Comparison of ENCODE assay signal across 8 cellular contexts in genomic region chr19:49678970-49679831, GRCh38. TPM values are rescaled to one million over a fixed set of nuclear protein-coding genes. Genes with fewer than 3 reads are reported as not detected.
DNase-seq lines count a peak whose midpoint lies in the region; ATAC-seq, FAIRE-seq and TF ChIP-seq lines count a peak whose summit lies in the region.

No MANE protein-coding gene starts in this region.

- peaks cover 11% of the 10 kb centered on the region for H3K4me1 Mint-ChIP-seq in activated T-helper 17 cell treated with anti-CD3 and anti-CD28 coated beads, Interleukin-2, amount 50 U/mL, for 72 hours

- no peak for ATAC-seq in activated T-helper 17 cell treated with anti-CD3 and anti-CD28 coated beads, Interleukin-2, amount 50 U/mL, for 72 hours (replicated peaks)

- TF ChIP-seq CTCF in AG04450 (IDR thresholded peaks at IDR 0.05; ENCODE audit: low read depth, low read length) (no peak), HEK293 (tag by site-specific recombination; IDR thresholded peaks at IDR 0.05) (no peak; the same call in 1 of the 2 replicates), brain microvascular endothelial cell (IDR thresholded peaks at IDR 0.05; ENCODE audit: low read depth, low read length, missing control alignments) (no peak)

- peaks cover 17% of the 10 kb centered on the region for H3K4me1 ChIP-seq in HEK293 (ENCODE audit: control insufficient read depth, insufficient read depth, low read length)
- H3K4me1 ChIP-seq in mesodermal cell (ENCODE audit: control insufficient read depth, insufficient read depth, low read length, poor library complexity, severe bottlenecking), result peaks cover 15% of the 10 kb centered on the region
- H3K4me1 ChIP-seq in small intestine (ENCODE audit: control insufficient read depth in 2 of 2, insufficient read depth in 1 of 2, low read depth in 1 of 2, low read length in 1 of 2), result peaks cover 2 to 7% of the 10 kb centered on the region in 2 donors

- FAIRE-seq in small intestine (lab: Jason Lieb, UNC), result no peak

- H3K27me3 ChIP-seq in AG04450 (ENCODE audit: control insufficient read depth, insufficient read depth, low read length) (no peaks in the 10 kb centered on the region), brain microvascular endothelial cell (replicated peaks) (no peaks in the 10 kb centered on the region), small intestine (ENCODE audit: control insufficient read depth in 2 of 2, insufficient read depth in 2 of 2, low read length in 2 of 2) (no peaks in the 10 kb centered on the region)

- CTCF ChIA-PET in AG04450 (lab: Charles Lee) (interaction anchor here (0.5 to 1.8 kb wide), 8 partner anchors 11 to 206 kb away, joined by 3 to 6 read pairs (median 3); partner anchors contain the start of gene RRAS), HEK293 (lab: Yijun Ruan, JAX) (interaction anchor here (0.6 to 2.1 kb wide), 14 partner anchors 9 to 436 kb away, joined by 3 to 17 read pairs (median 3); no protein-coding TSS in a partner anchor)

- peaks cover 4% of the 10 kb centered on the region; the same call in 1 of the 2 replicates for H3K9me3 ChIP-seq in AG04450 (ENCODE audit: control insufficient read depth, insufficient read depth, low read length)
- H3K9me3 ChIP-seq in HEK293 (ENCODE audit: control insufficient read depth, insufficient read depth, low read depth, low read length), result no peaks in the 10 kb centered on the region
- no peaks in the 10 kb centered on the region for H3K9me3 ChIP-seq in mesodermal cell (ENCODE audit: control insufficient read depth, low read length)
- no peaks in the 10 kb centered on the region for H3K9me3 ChIP-seq in small intestine (ENCODE audit: control insufficient read depth, low read depth)

- H3K36me3 ChIP-seq in HEK293 (ENCODE audit: control insufficient read depth in 2 of 2, insufficient read depth in 1 of 2, low read length in 2 of 2) (peaks cover 32 to 34% of the 10 kb centered on the region in 2 experiments), mesodermal cell (ENCODE audit: control insufficient read depth, insufficient read depth, low read length) (peaks cover 34% of the 10 kb centered on the region), brain microvascular endothelial cell (replicated peaks) (peaks cover 27% of the 10 kb centered on the region), small intestine (ENCODE audit: control insufficient read depth in 2 of 2, insufficient read depth in 2 of 2, low read length in 2 of 2) (peaks cover 3 to 8% of the 10 kb centered on the region in 2 donors)

- no peaks in the 10 kb centered on the region for H3K9me3 Mint-ChIP-seq in activated T-helper 17 cell treated with anti-CD3 and anti-CD28 coated beads, Interleukin-2, amount 50 U/mL, for 72 hours

- DNase-seq in AG04450 (ENCODE audit: low read depth, low spot score) (no peak), NCI-H526 treated with DMSO at 0.1 percent for 48 hours (lab: John Stamatoyannopoulos, UW) (no peak), brain microvascular endothelial cell (no peak), small intestine (no peak)
- DNase-seq in activated effector memory CD4-positive, alpha-beta T cell treated with anti-CD3 and anti-CD28 coated beads, Interleukin-2, amount 50 U/mL, for 16 hours, result no peak

- H3K4me3 ChIP-seq in AG04450 (ENCODE audit: low read depth, low read length) (peak overlapping the region; percentile 7; the same call in 1 of the 2 replicates), HEK293 (ENCODE audit: low read depth, low read length) (no peak overlapping the region), mesodermal cell (ENCODE audit: extremely low read depth, insufficient read depth, low read length, poor library complexity, severe bottlenecking) (peak overlapping the region; percentile 14), brain microvascular endothelial cell (ENCODE audit: low read depth, low read length) (no peak overlapping the region), small intestine (ENCODE audit: low read depth in 1 of 2, low read length in 2 of 2) (no peak overlapping the region)

- peaks cover 69% of the 10 kb centered on the region for H3K36me3 Mint-ChIP-seq in activated T-helper 17 cell treated with anti-CD3 and anti-CD28 coated beads, Interleukin-2, amount 50 U/mL, for 72 hours (ENCODE audit: low read depth)

- H3K27ac ChIP-seq in AG04450 (ENCODE audit: low read depth, low read length) (no peak overlapping the region), HEK293 (ENCODE audit: extremely low read depth, low read depth, low read length) (no peak overlapping the region), mesodermal cell (ENCODE audit: low read depth, low read length, severe bottlenecking) (peak overlapping the region; percentile 78), brain microvascular endothelial cell (no peak overlapping the region), small intestine (ENCODE audit: low read depth in 1 of 2, low read length in 1 of 2) (peak overlapping the region in 1 of 2 donors; percentile 5)

- POLR2A ChIA-PET in AG04450 (lab: Yijun Ruan, JAX) (interaction anchor here (0.6 to 0.7 kb wide), 2 partner anchors 134 to 807 kb away, joined by 3 to 4 read pairs; partner anchors contain the start of gene PPP1R15A), HEK293 (lab: Yijun Ruan, JAX) (interaction anchor here (0.6 to 1.5 kb wide), 3 partner anchors 39 to 85 kb away, joined by 3 to 4 read pairs (median 3); partner anchors contain the start of gene RRAS)

- H3K27me3 Mint-ChIP-seq in activated T-helper 17 cell treated with anti-CD3 and anti-CD28 coated beads, Interleukin-2, amount 50 U/mL, for 72 hours, result no peaks in the 10 kb centered on the region

- in situ Hi-C loops in brain microvascular endothelial cell (cut with HindIII; ENCODE audit: low pct_ligation_motif_present, low sequenced_read_pairs), result no loop called here

- H3K27ac Mint-ChIP-seq in activated T-helper 17 cell treated with anti-CD3 and anti-CD28 coated beads, Interleukin-2, amount 50 U/mL, for 72 hours, result peak overlapping the region; percentile 99

- H3K4me3 Mint-ChIP-seq in activated T-helper 17 cell treated with anti-CD3 and anti-CD28 coated beads, Interleukin-2, amount 50 U/mL, for 72 hours, result peak overlapping the region; percentile 94

- 77 to 82% methylated on average over 6 to 10 of the region's 15 CpGs for WGBS in mesodermal cell (ENCODE audit: insufficient coverage in 2 of 2), 2 experiments
- WGBS in small intestine, 3 donors, result 51 to 59% (median 55%) methylated on average over 15 of the region's 15 CpGs

TF ChIP-seq in HEK293, 187 proteins besides CTCF, POLR2A, EP300 and RAD21 (continues in another document):
- TF ChIP-seq ZNF398 (tag by site-specific recombination; IDR thresholded peaks at IDR 0.05), result peak; percentile 7; the same call in 1 of the 2 replicates
- no peak for TF ChIP-seq ZNF202 (tag by site-specific recombination; IDR thresholded peaks at IDR 0.05; ENCODE audit: borderline replicate concordance)
- TF ChIP-seq FEZF1 (tag by site-specific recombination; IDR thresholded peaks at IDR 0.05), result no peak

RNA-seq across cellular contexts. Expression of gene PRMT1, which starts 2.1 kb away (rescaled TPM):
- polyA plus RNA-seq in AG04450 (2011; rRNA removed), result 287 and 305 TPM in 2 replicates
- polyA minus RNA-seq in AG04450 (2011; rRNA and poly(A)+ RNA removed), result 393 and 556 TPM in 2 replicates
- 100 to 1,000 TPM; 183 to 345 TPM for total RNA-seq in activated T-helper 17 cell treated with anti-CD3 and anti-CD28 coated beads, Interleukin-2, amount 50 U/mL, for 72 hours
- 426 TPM for polyA plus RNA-seq in mesodermal cell (2013, experiment 1 of 2)
- 377 TPM for polyA plus RNA-seq in mesodermal cell (2013, experiment 2 of 2)
- 100 to 1,000 TPM in 1 of 3 donors, 10 to 100 TPM in 2; 56.8 to 194 (median 86.7) TPM for polyA plus RNA-seq in small intestine

RNA-seq across cellular contexts. Expression of gene ADM5, which starts 10.2 kb away (rescaled TPM):
- polyA plus RNA-seq in AG04450 (2011; rRNA removed) (0.19 and 0.33 TPM in 2 replicates), small intestine (1 to 10 TPM in 1 of 3 donors, under 1 TPM in 1, not detected in 1; 0.27 to 2.7 TPM)
- polyA minus RNA-seq in AG04450 (2011; rRNA and poly(A)+ RNA removed), result 0.14 and 0.39 TPM in 2 replicates
- total RNA-seq in activated T-helper 17 cell treated with anti-CD3 and anti-CD28 coated beads, Interleukin-2, amount 50 U/mL, for 72 hours, result 1 to 10 TPM; 8.5 to 8.6 TPM
- polyA plus RNA-seq in mesodermal cell (2013, experiment 1 of 2), result 2.8 TPM
- polyA plus RNA-seq in mesodermal cell (2013, experiment 2 of 2), result 3.0 TPM

RNA-seq across cellular contexts. Expression of gene CPT1C, which starts 11.7 kb away (rescaled TPM):
- polyA plus RNA-seq in AG04450 (2011; rRNA removed), result 20.3 and 24.2 TPM in 2 replicates
- 22.8 and 28.5 TPM in 2 replicates for polyA minus RNA-seq in AG04450 (2011; rRNA and poly(A)+ RNA removed)
- total RNA-seq in activated T-helper 17 cell treated with anti-CD3 and anti-CD28 coated beads, Interleukin-2, amount 50 U/mL, for 72 hours, result 1 to 10 TPM in 1 of 2 donors, under 1 TPM in 1; 0.93 to 4.3 TPM
- polyA plus RNA-seq in mesodermal cell (2013, experiment 1 of 2), result 26.7 TPM
- polyA plus RNA-seq in mesodermal cell (2013, experiment 2 of 2), result 22.7 TPM
- polyA plus RNA-seq in small intestine, result 1 to 10 TPM in 1 of 3 donors, not detected in 2; 4.5 TPM

RNA-seq across cellular contexts. Expression of gene BCL2L12, which starts 13.5 kb away (rescaled TPM):
- polyA plus RNA-seq in AG04450 (2011; rRNA removed) (8.8 and 10.9 TPM in 2 replicates), small intestine (10 to 100 TPM; 11.2 to 36.6 (median 14.1) TPM)
- 4.4 and 5.9 TPM in 2 replicates for polyA minus RNA-seq in AG04450 (2011; rRNA and poly(A)+ RNA removed)
- 10 to 100 TPM; 61.1 to 80.5 TPM for total RNA-seq in activated T-helper 17 cell treated with anti-CD3 and anti-CD28 coated beads, Interleukin-2, amount 50 U/mL, for 72 hours
- 76.9 TPM for polyA plus RNA-seq in mesodermal cell (2013, experiment 1 of 2)
- 69.3 TPM for polyA plus RNA-seq in mesodermal cell (2013, experiment 2 of 2)

RNA-seq across cellular contexts. Expression of gene IRF3, which starts 13.5 kb away (rescaled TPM):
- 33.5 and 54.9 TPM in 2 replicates for polyA plus RNA-seq in AG04450 (2011; rRNA removed)
- 26.1 and 35.0 TPM in 2 replicates for polyA minus RNA-seq in AG04450 (2011; rRNA and poly(A)+ RNA removed)
- total RNA-seq in activated T-helper 17 cell treated with anti-CD3 and anti-CD28 coated beads, Interleukin-2, amount 50 U/mL, for 72 hours, result 100 to 1,000 TPM; 150 to 218 TPM
- polyA plus RNA-seq in mesodermal cell (2013, experiment 1 of 2), result 62.2 TPM
- 54.1 TPM for polyA plus RNA-seq in mesodermal cell (2013, experiment 2 of 2)
- 100 to 1,000 TPM in 2 of 3 donors, 10 to 100 TPM in 1; 98.4 to 255 (median 139) TPM for polyA plus RNA-seq in small intestine

Comparison
In these comparisons a context has a peak if more than half of its experiments do, and no peak if none do; other contexts are left out.
1. H3K4me3 ChIP-seq: peak in AG04450 (single experiment) and mesodermal cell (single experiment); none in HEK293 (single experiment), brain microvascular endothelial cell (single experiment) and small intestine (0 of 2).